ENCODE assay signal across 9 cellular contexts in genomic region chr7:152335900-152336571, GRCh38.
DNase-seq lines count a peak whose midpoint lies in the region; ATAC-seq lines count a peak whose summit lies in the region.
"Had no signal": no experiment of that assay in that cellular context is flagged by ENCODE, and none has a peak within 500 bp of the region (broad histone marks: within the 10 kb centered on the region; RNA-seq: fewer than 3 reads in every experiment).

No MANE protein-coding gene starts in this region.

- ATAC-seq in HG02610 (IDR thresholded peaks at IDR 0.05; ENCODE audit: unreplicated experiment) (peak; percentile 65), HG02678 (IDR thresholded peaks at IDR 0.05; ENCODE audit: unreplicated experiment) (no peak)
- peak; percentile 65 to 79 for ATAC-seq in natural killer cell treated with Interleukin-12 subunit alpha and Interleukin-12 subunit beta and Interleukin-15 and Interleukin-18, amount 100 ng/mL, for 72 hours

- H3K36me3 Mint-ChIP-seq in natural killer cell treated with Interleukin-12 subunit alpha and Interleukin-12 subunit beta and Interleukin-15 and Interleukin-18, amount 100 ng/mL, for 72 hours = no peaks in the 10 kb centered on the region

- peak overlapping the region; percentile 79 for H3K4me3 Mint-ChIP-seq in natural killer cell treated with Interleukin-12 subunit alpha and Interleukin-12 subunit beta and Interleukin-15 and Interleukin-18, amount 100 ng/mL, for 72 hours

- no peaks in the 10 kb centered on the region for H3K27me3 Mint-ChIP-seq in natural killer cell treated with Interleukin-12 subunit alpha and Interleukin-12 subunit beta and Interleukin-15 and Interleukin-18, amount 100 ng/mL, for 72 hours

- H3K4me3 ChIP-seq in GM08714 (ENCODE audit: low read length) = peak overlapping the region; percentile 62

- no peaks in the 10 kb centered on the region for H3K9me3 Mint-ChIP-seq in natural killer cell treated with Interleukin-12 subunit alpha and Interleukin-12 subunit beta and Interleukin-15 and Interleukin-18, amount 100 ng/mL, for 72 hours

- H3K4me1 Mint-ChIP-seq in natural killer cell treated with Interleukin-12 subunit alpha and Interleukin-12 subunit beta and Interleukin-15 and Interleukin-18, amount 100 ng/mL, for 72 hours (ENCODE audit: low read depth in 2 of 2) = peaks cover 41 to 48% of the 10 kb centered on the region in 2 donors

- H3K27ac Mint-ChIP-seq in natural killer cell treated with Interleukin-12 subunit alpha and Interleukin-12 subunit beta and Interleukin-15 and Interleukin-18, amount 100 ng/mL, for 72 hours = peak overlapping the region; percentile 71 to 88

- DNase-seq in cerebellar cortex (ENCODE audit: low spot score) (peak; percentile 46), NCI-H2081 treated with DMSO at 0.1 percent for 48 hours (lab: John Stamatoyannopoulos, UW) (no peak), NCI-H1105 treated with DMSO at 0.1 percent for 48 hours (lab: John Stamatoyannopoulos, UW) (no peak)
- no peak for DNase-seq in natural killer cell treated with Interleukin-12 subunit alpha and Interleukin-12 subunit beta and Interleukin-15 and Interleukin-18, amount 100 ng/mL, for 72 hours (ENCODE audit: low spot score)
- DNase-seq in activated CD8-positive, alpha-beta memory T cell treated with anti-CD3 and anti-CD28 coated beads for 24 hours = no peak
- DNase-seq: stimulated activated CD4-positive, alpha-beta T cell treated with anti-CD3 and anti-CD28 coated beads, Interleukin-2, amount 100 ng/mL, for 48 hours had no signal
